ENCODE assay signal across 8 cellular contexts in genomic region chr12:104138747-104139186, GRCh38. TPM values are rescaled to one million over a fixed set of nuclear protein-coding genes. Genes with fewer than 3 reads are reported as not detected.
DNase-seq lines count a peak whose midpoint lies in the region; ATAC-seq and TF ChIP-seq lines count a peak whose summit lies in the region.

No MANE protein-coding gene starts in this region.

- no peak overlapping the region for H3K27ac Mint-ChIP-seq in T-helper 2 cell treated with Interferon-gamma antibody and Interleukin-4, amounts not matched to agents 5 μg/mL and 100 μg/mL, for 36 hours

- H3K4me3 ChIP-seq in ascending aorta (peak overlapping the region; percentile 53 to 68), suprapubic skin (peak overlapping the region; percentile 82)

- no peaks in the 10 kb centered on the region for H3K36me3 Mint-ChIP-seq in T-helper 2 cell treated with Interferon-gamma antibody and Interleukin-4, amounts not matched to agents 5 μg/mL and 100 μg/mL, for 36 hours (ENCODE audit: low read depth)

- intact Hi-C loops in ascending aorta (cut with DNase I), result loop anchor here (5.0 kb wide), 1 partner anchor 149 kb away; no protein-coding TSS in a partner anchor

- TF ChIP-seq CTCF in ascending aorta (IDR thresholded peaks at IDR 0.05) (no peak), suprapubic skin (IDR thresholded peaks at IDR 0.05) (no peak)

- peaks cover 11% of the 10 kb centered on the region for H3K4me1 Mint-ChIP-seq in T-helper 2 cell treated with Interferon-gamma antibody and Interleukin-4, amounts not matched to agents 5 μg/mL and 100 μg/mL, for 36 hours (ENCODE audit: low read depth)

- 59% methylated on average over 9 of the region's 9 CpGs for WGBS in suprapubic skin

- H3K4me3 Mint-ChIP-seq in T-helper 2 cell treated with Interferon-gamma antibody and Interleukin-4, amounts not matched to agents 5 μg/mL and 100 μg/mL, for 36 hours, result peak overlapping the region; percentile 50

- peaks cover 23% of the 10 kb centered on the region for H3K27me3 Mint-ChIP-seq in T-helper 2 cell treated with Interferon-gamma antibody and Interleukin-4, amounts not matched to agents 5 μg/mL and 100 μg/mL, for 36 hours (ENCODE audit: low read depth)

- ATAC-seq in HG02588 (IDR thresholded peaks at IDR 0.05; ENCODE audit: unreplicated experiment), result no peak

- TF ChIP-seq EP300 in suprapubic skin (IDR thresholded peaks at IDR 0.05), result no peak

- peak overlapping the region; percentile 79 to 87 for H3K27ac ChIP-seq in ascending aorta
- H3K27ac ChIP-seq in suprapubic skin, result peak overlapping the region; percentile 85

- H3K4me1 ChIP-seq in ascending aorta, result peaks cover 0 to 23% of the 10 kb centered on the region in 2 donors
- H3K4me1 ChIP-seq in suprapubic skin, result peaks cover 31% of the 10 kb centered on the region

- no peak for DNase-seq in T-helper 2 cell treated with Interferon-gamma antibody and Interleukin-4, amounts not matched to agents 5 μg/mL and 100 μg/mL, for 36 hours (ENCODE audit: low spot score)
- DNase-seq in T-helper 2 cell, result no peak
- no peak for DNase-seq in ascending aorta (ENCODE audit: low spot score in 2 of 2)
- DNase-seq in iPS-NIHi7 (ENCODE audit: extremely low spot score), result peak; percentile 22
- DNase-seq in suprapubic skin (ENCODE audit: low spot score in 2 of 2), result peak in 1 of 2 donors; percentile 63
- no peak for DNase-seq in HT-29 (ENCODE audit: low spot score)
- DNase-seq in NCI-H1694 (lab: John Stamatoyannopoulos, UW), result no peak

- no peaks in the 10 kb centered on the region for H3K27me3 ChIP-seq in ascending aorta
- no peaks in the 10 kb centered on the region for H3K27me3 ChIP-seq in suprapubic skin

- no peaks in the 10 kb centered on the region for H3K9me3 ChIP-seq in ascending aorta
- no peaks in the 10 kb centered on the region for H3K9me3 ChIP-seq in suprapubic skin

- H3K9me3 Mint-ChIP-seq in T-helper 2 cell treated with Interferon-gamma antibody and Interleukin-4, amounts not matched to agents 5 μg/mL and 100 μg/mL, for 36 hours, result no peaks in the 10 kb centered on the region

- no peak for TF ChIP-seq POLR2A in suprapubic skin (IDR thresholded peaks at IDR 0.05)

- H3K36me3 ChIP-seq in ascending aorta (peaks cover 0 to under 1% of the 10 kb centered on the region in 2 donors), suprapubic skin (peaks cover 3% of the 10 kb centered on the region)

RNA-seq across cellular contexts. Expression of gene NFYB, which starts 0.8 kb away (rescaled TPM):
- total RNA-seq in ascending aorta, result 62.8 TPM
- total RNA-seq in suprapubic skin, result 10 to 100 TPM; 13.7 to 27.4 (median 20.8) TPM
- 8.8 and 8.9 TPM in 2 replicates for total RNA-seq in HT-29 (2014; rRNA removed; shearing (Covaris generic))
